ENCODE assay signal across 8 cellular contexts in genomic region chr15:27358751-27359434, GRCh38.
DNase-seq lines count a peak whose midpoint lies in the region; ATAC-seq and TF ChIP-seq lines count a peak whose summit lies in the region.

No MANE protein-coding gene starts in this region.

- no peak overlapping the region for H3K4me3 Mint-ChIP-seq in neural progenitor cell

- H3K27me3 ChIP-seq in neural progenitor cell = no peaks in the 10 kb centered on the region

- no peaks in the 10 kb centered on the region for H3K79me2 ChIP-seq in neural progenitor cell (ENCODE audit: low read depth)

- no peak overlapping the region for H3K27ac ChIP-seq in neural progenitor cell

- no peaks in the 10 kb centered on the region for H3F3A ChIP-seq in neural progenitor cell (ENCODE audit: low read depth)

- H2AFZ ChIP-seq in neural progenitor cell (replicated peaks) = peak overlapping the region; percentile 70

- H3K4me3 ChIP-seq in choroid plexus epithelial cell (ENCODE audit: low read depth, low read length) (no peak overlapping the region), neural progenitor cell (no peak overlapping the region)

- peak; percentile 76 for TF ChIP-seq CTCF in choroid plexus epithelial cell (conservative IDR thresholded peaks at IDR 0.05; ENCODE audit: low read depth, low read length)
- peak; percentile 92 for TF ChIP-seq CTCF in neural progenitor cell (IDR thresholded peaks at IDR 0.05)

- H3K4me2 ChIP-seq in neural progenitor cell = peak overlapping the region; percentile 66

- H3K4me1 Mint-ChIP-seq in neural progenitor cell = peaks cover 9% of the 10 kb centered on the region

- H3K36me3 ChIP-seq in neural progenitor cell = no peaks in the 10 kb centered on the region

- no peaks in the 10 kb centered on the region for H3K4me1 ChIP-seq in neural progenitor cell

- H4K20me1 ChIP-seq in neural progenitor cell (ENCODE audit: low read depth) = no peaks in the 10 kb centered on the region

- H3K9me3 ChIP-seq in neural progenitor cell (ENCODE audit: low read depth) = no peaks in the 10 kb centered on the region

- H3K9ac ChIP-seq in neural progenitor cell = no peak overlapping the region

- H3K9me3 Mint-ChIP-seq in neural progenitor cell = no peaks in the 10 kb centered on the region

- H3K27ac Mint-ChIP-seq in neural progenitor cell = no peak overlapping the region

- no peak for ATAC-seq in GM18502 (IDR thresholded peaks at IDR 0.05; ENCODE audit: poor library complexity, unreplicated experiment)
- no peak for ATAC-seq in left colon

- DNase-seq in DMS114 treated with DMSO at 0.1 percent for 48 hours (lab: John Stamatoyannopoulos, UW; ENCODE audit: unreplicated experiment) (peak; percentile 25), HT1080 (ENCODE audit: low read depth) (peak; percentile 18), choroid plexus epithelial cell (ENCODE audit: low read depth) (peak; percentile 15), neural progenitor cell (ENCODE audit: low spot score) (peak; percentile 75), NCI-H226 (no peak), left colon (no peak)
- no peak for DNase-seq in activated CD4-positive, CD25-positive, alpha-beta regulatory T cell (lab: John Stamatoyannopoulos, UW)

- intact Hi-C loops in left colon (cut with DNase I, micrococcal nuclease) = no loop called here

- H3K36me3 Mint-ChIP-seq in neural progenitor cell = no peaks in the 10 kb centered on the region

- peaks cover 12% of the 10 kb centered on the region for H3K27me3 Mint-ChIP-seq in neural progenitor cell (ENCODE audit: insufficient read depth, low read depth)

Comparison
In these comparisons a context has a peak if more than half of its experiments do, and no peak if none do; other contexts are left out.
1. DNase-seq: peak in DMS114 treated with DMSO at 0.1 percent for 48 hours (single experiment), HT1080 (single experiment), choroid plexus epithelial cell (single experiment) and neural progenitor cell (single experiment); none in activated CD4-positive, CD25-positive, alpha-beta regulatory T cell (0 of 4), NCI-H226 (single experiment) and left colon (0 of 2).